Comparison of ENCODE assay signal across 1 cellular context in genomic region chr12:107654866-107655265, GRCh38.
TF ChIP-seq lines count a peak whose summit lies in the region.

No MANE protein-coding gene starts in this region.

TF ChIP-seq in liver, 16 proteins besides CTCF, POLR2A, EP300 and RAD21 (continued from another document):
- TF ChIP-seq ATF3 (IDR thresholded peaks at IDR 0.05) (no peak), SP1 (IDR thresholded peaks at IDR 0.05) (no peak), RXRA (IDR thresholded peaks at IDR 0.05) (peak in 1 of 2 donors; percentile 85), FOXA1 (IDR thresholded peaks at IDR 0.05) (no peak), NR2F2 (IDR thresholded peaks at IDR 0.05) (no peak), HNF4A (conservative IDR thresholded peaks at IDR 0.05) (peak; percentile 58 to 90), ZBTB33 (IDR thresholded peaks at IDR 0.05) (no peak), JUND (IDR thresholded peaks at IDR 0.05) (peak in 1 of 2 donors; percentile 53), EGR1 (IDR thresholded peaks at IDR 0.05; ENCODE audit: low read depth in 2 of 2) (no peak)
- TF ChIP-seq, protein P1, sequence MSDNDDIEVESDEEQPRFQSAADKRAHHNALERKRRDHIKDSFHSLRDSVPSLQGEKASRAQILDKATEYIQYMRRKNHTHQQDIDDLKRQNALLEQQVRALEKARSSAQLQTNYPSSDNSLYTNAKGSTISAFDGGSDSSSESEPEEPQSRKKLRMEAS (IDR thresholded peaks at IDR 0.05): peak; percentile 45
- TF ChIP-seq, protein P2, sequence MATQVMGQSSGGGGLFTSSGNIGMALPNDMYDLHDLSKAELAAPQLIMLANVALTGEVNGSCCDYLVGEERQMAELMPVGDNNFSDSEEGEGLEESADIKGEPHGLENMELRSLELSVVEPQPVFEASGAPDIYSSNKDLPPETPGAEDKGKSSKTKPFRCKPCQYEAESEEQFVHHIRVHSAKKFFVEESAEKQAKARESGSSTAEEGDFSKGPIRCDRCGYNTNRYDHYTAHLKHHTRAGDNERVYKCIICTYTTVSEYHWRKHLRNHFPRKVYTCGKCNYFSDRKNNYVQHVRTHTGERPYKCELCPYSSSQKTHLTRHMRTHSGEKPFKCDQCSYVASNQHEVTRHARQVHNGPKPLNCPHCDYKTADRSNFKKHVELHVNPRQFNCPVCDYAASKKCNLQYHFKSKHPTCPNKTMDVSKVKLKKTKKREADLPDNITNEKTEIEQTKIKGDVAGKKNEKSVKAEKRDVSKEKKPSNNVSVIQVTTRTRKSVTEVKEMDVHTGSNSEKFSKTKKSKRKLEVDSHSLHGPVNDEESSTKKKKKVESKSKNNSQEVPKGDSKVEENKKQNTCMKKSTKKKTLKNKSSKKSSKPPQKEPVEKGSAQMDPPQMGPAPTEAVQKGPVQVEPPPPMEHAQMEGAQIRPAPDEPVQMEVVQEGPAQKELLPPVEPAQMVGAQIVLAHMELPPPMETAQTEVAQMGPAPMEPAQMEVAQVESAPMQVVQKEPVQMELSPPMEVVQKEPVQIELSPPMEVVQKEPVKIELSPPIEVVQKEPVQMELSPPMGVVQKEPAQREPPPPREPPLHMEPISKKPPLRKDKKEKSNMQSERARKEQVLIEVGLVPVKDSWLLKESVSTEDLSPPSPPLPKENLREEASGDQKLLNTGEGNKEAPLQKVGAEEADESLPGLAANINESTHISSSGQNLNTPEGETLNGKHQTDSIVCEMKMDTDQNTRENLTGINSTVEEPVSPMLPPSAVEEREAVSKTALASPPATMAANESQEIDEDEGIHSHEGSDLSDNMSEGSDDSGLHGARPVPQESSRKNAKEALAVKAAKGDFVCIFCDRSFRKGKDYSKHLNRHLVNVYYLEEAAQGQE (IDR thresholded peaks at IDR 0.05): peak; percentile 16
